Comparison of ENCODE assay signal across 15 cellular contexts in genomic region chr22:46584081-46584903, GRCh38. TPM values are rescaled to one million over a fixed set of nuclear protein-coding genes. Genes with fewer than 3 reads are reported as not detected.
DNase-seq lines count a peak whose midpoint lies in the region; ATAC-seq and TF ChIP-seq lines count a peak whose summit lies in the region.
"Had no signal": no experiment of that assay in that cellular context is flagged by ENCODE, and none has a peak within 500 bp of the region (broad histone marks: within the 10 kb centered on the region; RNA-seq: fewer than 3 reads in every experiment).

No MANE protein-coding gene starts in this region.

- H3K4me1 ChIP-seq in BLaER1 treated with 17β-estradiol and CSF1 and Interleukin-3, amounts not matched to agents 10 nM and 100 nM, result peaks cover 68 to 100% (median 98%) of the 10 kb centered on the region in 10 experiments
- H3K4me1 ChIP-seq in esophagus squamous epithelium, result peaks cover 51 to 100% (median 66%) of the 10 kb centered on the region in 3 donors
- H3K4me1 ChIP-seq in gastrocnemius medialis, result peaks cover 24 to 51% of the 10 kb centered on the region in 2 donors

- no peak overlapping the region for H3K4me3 ChIP-seq in BLaER1 treated with 17β-estradiol and CSF1 and Interleukin-3, amounts not matched to agents 10 nM and 100 nM
- H3K4me3 ChIP-seq in esophagus squamous epithelium (peak overlapping the region in 3 of 4 donors; percentile 10 to 40 (median 14)), neural cell (ENCODE audit: low read length) (peak overlapping the region; percentile 42), gastrocnemius medialis (no peak overlapping the region)
- H3K4me3 ChIP-seq: PC-9, psoas muscle, upper lobe of left lung had no signal

- peaks cover 0 to 6% (median 0%) of the 10 kb centered on the region in 11 experiments; a peak in 2 of 22 replicates for H3K36me3 ChIP-seq in BLaER1 treated with 17β-estradiol and CSF1 and Interleukin-3, amounts not matched to agents 10 nM and 100 nM
- no peaks in the 10 kb centered on the region for H3K36me3 ChIP-seq in esophagus squamous epithelium
- H3K36me3 ChIP-seq in neural cell (ENCODE audit: insufficient read depth, low read length), result no peaks in the 10 kb centered on the region
- H3K36me3 ChIP-seq in gastrocnemius medialis, result no peaks in the 10 kb centered on the region
- H3K36me3 ChIP-seq: upper lobe of left lung had no signal

- TF ChIP-seq POLR2A in esophagus squamous epithelium (IDR thresholded peaks at IDR 0.05) (no peak), gastrocnemius medialis (IDR thresholded peaks at IDR 0.05) (no peak)

- CTCF ChIA-PET in activated CD8-positive, alpha-beta memory T cell treated with anti-CD3 and anti-CD28 coated beads, Interleukin-2, amount 10 ng/mL, durations not matched to agents 7 days and 5 days (lab: Charles Lee), result no interaction called here

- H3K4me3 Mint-ChIP-seq in activated CD8-positive, alpha-beta memory T cell treated with anti-CD3 and anti-CD28 coated beads, Interleukin-2, amount 10 ng/mL, durations not matched to agents 7 days and 5 days, result no peak overlapping the region
- H3K4me3 Mint-ChIP-seq: activated T-cell treated with anti-CD3 and anti-CD28 coated beads, Interleukin-2, amount 50 U/mL, for 24 hours had no signal

- H3F3A ChIP-seq in neural cell (ENCODE audit: insufficient read depth, low read length, poor library complexity, severe bottlenecking), result no peaks in the 10 kb centered on the region

- no peaks in the 10 kb centered on the region for H3K27me3 Mint-ChIP-seq in activated CD8-positive, alpha-beta memory T cell treated with anti-CD3 and anti-CD28 coated beads, Interleukin-2, amount 10 ng/mL, durations not matched to agents 7 days and 5 days
- H3K27me3 Mint-ChIP-seq: activated T-cell treated with anti-CD3 and anti-CD28 coated beads, Interleukin-2, amount 50 U/mL, for 24 hours had no signal

- TF ChIP-seq EP300 in neural cell (conservative IDR thresholded peaks at IDR 0.05; ENCODE audit: poor library complexity, severe bottlenecking), result no peak

- peaks cover 33% of the 10 kb centered on the region for H3K4me1 Mint-ChIP-seq in activated CD8-positive, alpha-beta memory T cell treated with anti-CD3 and anti-CD28 coated beads, Interleukin-2, amount 10 ng/mL, durations not matched to agents 7 days and 5 days

- H4K20me1 ChIP-seq in BLaER1 treated with 17β-estradiol and CSF1 and Interleukin-3, amounts not matched to agents 10 nM and 100 nM, result peaks cover 26 to 87% (median 63%) of the 10 kb centered on the region in 11 experiments; a peak in 21 of 22 replicates
- no peaks in the 10 kb centered on the region for H4K20me1 ChIP-seq in neural cell (ENCODE audit: insufficient read depth)

- H3K9ac ChIP-seq in BLaER1 treated with 17β-estradiol and CSF1 and Interleukin-3, amounts not matched to agents 10 nM and 100 nM, result peak overlapping the region in 1 of 11 experiments; percentile 14; a peak in 1 of 22 replicates
- no peak overlapping the region for H3K9ac ChIP-seq in neural cell (ENCODE audit: low read length)

- no peaks in the 10 kb centered on the region for H3K9me3 Mint-ChIP-seq in activated CD8-positive, alpha-beta memory T cell treated with anti-CD3 and anti-CD28 coated beads, Interleukin-2, amount 10 ng/mL, durations not matched to agents 7 days and 5 days (ENCODE audit: low read depth)
- H3K9me3 Mint-ChIP-seq: activated T-cell treated with anti-CD3 and anti-CD28 coated beads, Interleukin-2, amount 50 U/mL, for 24 hours had no signal

- no peaks in the 10 kb centered on the region for H3K9me3 ChIP-seq in BLaER1 treated with 17β-estradiol and CSF1 and Interleukin-3, amounts not matched to agents 10 nM and 100 nM (replicated peaks in 1 of 11)
- H3K9me3 ChIP-seq in esophagus squamous epithelium, result no peaks in the 10 kb centered on the region
- no peaks in the 10 kb centered on the region for H3K9me3 ChIP-seq in neural cell (ENCODE audit: low read length)
- no peaks in the 10 kb centered on the region for H3K9me3 ChIP-seq in gastrocnemius medialis
- H3K9me3 ChIP-seq: psoas muscle, upper lobe of left lung had no signal

- no peaks in the 10 kb centered on the region for H3K9me2 ChIP-seq in neural cell (ENCODE audit: insufficient read depth, low read length)

- in situ Hi-C loops in gastrocnemius medialis (cut with MboI; ENCODE audit: low sequenced_read_pairs in 4 of 4) (no loop called here), GM13977 (cut with MboI; ENCODE audit: low pct_unique_long_range_greater_than_20kb, low sequenced_read_pairs, unreplicated experiment) (no loop called here)

- 42 to 69% methylated on average over 22 to 24 of the region's 41 CpGs for WGBS in esophagus squamous epithelium, 2 donors

- no peak overlapping the region for H3K27ac Mint-ChIP-seq in activated CD8-positive, alpha-beta memory T cell treated with anti-CD3 and anti-CD28 coated beads, Interleukin-2, amount 10 ng/mL, durations not matched to agents 7 days and 5 days
- H3K27ac Mint-ChIP-seq: activated T-cell treated with anti-CD3 and anti-CD28 coated beads, Interleukin-2, amount 50 U/mL, for 24 hours had no signal

- ATAC-seq in gastrocnemius medialis, result no peak
- ATAC-seq in activated CD8-positive, alpha-beta memory T cell treated with anti-CD3 and anti-CD28 coated beads, Interleukin-2, amount 10 ng/mL, durations not matched to agents 7 days and 5 days, result no peak
- ATAC-seq: psoas muscle had no signal

- no peak overlapping the region for H2AFZ ChIP-seq in neural cell (ENCODE audit: low read depth, low read length)
- H2AFZ ChIP-seq: PC-9 had no signal

- TF ChIP-seq RAD21 in neural cell (conservative IDR thresholded peaks at IDR 0.05), result no peak

- no peak for TF ChIP-seq CTCF in esophagus squamous epithelium (IDR thresholded peaks at IDR 0.05)
- TF ChIP-seq CTCF in neural cell (IDR thresholded peaks at IDR 0.05; ENCODE audit: poor library complexity, severe bottlenecking), result no peak
- no peak for TF ChIP-seq CTCF in gastrocnemius medialis (IDR thresholded peaks at IDR 0.05 in 4 of 5, conservative IDR thresholded peaks at IDR 0.05 in 1 of 5)
- TF ChIP-seq CTCF in GM13977 (IDR thresholded peaks at IDR 0.05; ENCODE audit: extremely low read depth, insufficient read depth, missing control alignments), result no peak

- H3K27me3 ChIP-seq in BLaER1 treated with 17β-estradiol and CSF1 and Interleukin-3, amounts not matched to agents 10 nM and 100 nM, result peaks cover 0 to 16% (median 0%) of the 10 kb centered on the region in 11 experiments; a peak in 5 of 22 replicates
- H3K27me3 ChIP-seq in esophagus squamous epithelium, result no peaks in the 10 kb centered on the region
- no peaks in the 10 kb centered on the region for H3K27me3 ChIP-seq in neural cell (ENCODE audit: insufficient read depth, low read depth, low read length)
- no peaks in the 10 kb centered on the region for H3K27me3 ChIP-seq in gastrocnemius medialis
- H3K27me3 ChIP-seq: upper lobe of left lung had no signal

- H3K36me3 Mint-ChIP-seq in activated CD8-positive, alpha-beta memory T cell treated with anti-CD3 and anti-CD28 coated beads, Interleukin-2, amount 10 ng/mL, durations not matched to agents 7 days and 5 days, result no peaks in the 10 kb centered on the region

- H3K4me2 ChIP-seq in BLaER1 treated with 17β-estradiol and CSF1 and Interleukin-3, amounts not matched to agents 10 nM and 100 nM, result peak overlapping the region in 8 of 11 experiments; percentile 95 to 100 (median 98); a peak in 15 of 22 replicates
- H3K4me2 ChIP-seq in neural cell (ENCODE audit: low read length), result no peak overlapping the region
- H3K4me2 ChIP-seq: PC-9 had no signal

- H3K79me2 ChIP-seq in neural cell (replicated peaks; ENCODE audit: insufficient read depth, low read length), result no peaks in the 10 kb centered on the region

- DNase-seq in NCI-H146 treated with DMSO at 0.1 percent for 48 hours (lab: John Stamatoyannopoulos, UW; ENCODE audit: unreplicated experiment) (peak; percentile 65), esophagus squamous epithelium (lab: John Stamatoyannopoulos, UW) (no peak), gastrocnemius medialis (no peak), GM13977 (ENCODE audit: low spot score) (no peak)
- no peak for DNase-seq in effector CD4-positive, alpha-beta T cell
- no peak for DNase-seq in activated CD8-positive, alpha-beta memory T cell treated with anti-CD3 and anti-CD28 coated beads, Interleukin-2, amount 10 ng/mL, durations not matched to agents 7 days and 5 days
- DNase-seq: activated T-cell treated with anti-CD3 and anti-CD28 coated beads, Interleukin-2, amount 50 U/mL, for 24 hours; central memory CD4-positive, alpha-beta T cell; NCI-H1048; PC-9 had no signal

- peak overlapping the region in 1 of 11 experiments; percentile 30; a peak in 1 of 22 replicates for H3K27ac ChIP-seq in BLaER1 treated with 17β-estradiol and CSF1 and Interleukin-3, amounts not matched to agents 10 nM and 100 nM
- peak overlapping the region; percentile 65 to 69 (median 67) for H3K27ac ChIP-seq in esophagus squamous epithelium
- no peak overlapping the region for H3K27ac ChIP-seq in neural cell (ENCODE audit: low read length)
- H3K27ac ChIP-seq in gastrocnemius medialis, result no peak overlapping the region
- H3K27ac ChIP-seq: HL-60, PC-9, psoas muscle, upper lobe of left lung had no signal

- intact Hi-C loops in esophagus squamous epithelium (cut with DNase I) (no loop called here), gastrocnemius medialis (cut with DNase I; ENCODE audit: low total_unique reads) (no loop called here)

RNA-seq across cellular contexts. Expression of gene GRAMD4, which starts 35.9 kb away (rescaled TPM):
- 100 to 1,000 TPM in 1 of 4 donors, 10 to 100 TPM in 3; 27.0 to 122 (median 33.3) TPM for total RNA-seq in esophagus squamous epithelium
- polyA plus RNA-seq in neural cell, result 35.6 and 56.6 TPM in 2 replicates
- 35.9 and 51.1 TPM in 2 replicates for polyA minus RNA-seq in neural cell
- 100 to 1,000 TPM in 1 of 4 donors, 10 to 100 TPM in 3; 16.7 to 106 (median 53.3) TPM for total RNA-seq in gastrocnemius medialis
- total RNA-seq in activated CD8-positive, alpha-beta memory T cell treated with anti-CD3 and anti-CD28 coated beads, Interleukin-2, amount 10 ng/mL, durations not matched to agents 7 days and 5 days, result 10 to 100 TPM; 35.4 to 44.6 TPM

RNA-seq across cellular contexts. Expression of gene CELSR1, which starts 46.9 kb away (rescaled TPM):
- total RNA-seq in esophagus squamous epithelium (10 to 100 TPM; 38.7 to 50.6 (median 43.7) TPM), gastrocnemius medialis (1 to 10 TPM in 2 of 4 donors, under 1 TPM in 2; 0.10 to 1.5 (median 0.87) TPM)
- 0.04 and 0.14 TPM in 2 replicates for polyA plus RNA-seq in neural cell
- 0.46 and 0.49 TPM in 2 replicates for polyA minus RNA-seq in neural cell
- total RNA-seq in activated CD8-positive, alpha-beta memory T cell treated with anti-CD3 and anti-CD28 coated beads, Interleukin-2, amount 10 ng/mL, durations not matched to agents 7 days and 5 days, result under 1 TPM; 0.06 to 0.12 TPM

Comparison
In these comparisons a context has a peak if more than half of its experiments do, and no peak if none do; other contexts are left out.
1. H3K27ac ChIP-seq: peak in esophagus squamous epithelium (4 of 4); none in neural cell (single experiment) and gastrocnemius medialis (0 of 4).
2. H3K4me3 ChIP-seq: peak in esophagus squamous epithelium (3 of 4) and neural cell (single experiment); none in BLaER1 treated with 17β-estradiol and CSF1 and Interleukin-3, amounts not matched to agents 10 nM and 100 nM (0 of 10) and gastrocnemius medialis (0 of 4).
3. RNA of gene CELSR1, which starts 46.9 kb away (total RNA-seq): 38.7 to 50.6 TPM in esophagus squamous epithelium; 0.10 to 1.5 TPM in gastrocnemius medialis and 0.06 to 0.12 TPM in activated CD8-positive, alpha-beta memory T cell treated with anti-CD3 and anti-CD28 coated beads, Interleukin-2, amount 10 ng/mL, durations not matched to agents 7 days and 5 days; every median in the first group is over 10 times any median in the second.